11 cellular contexts compared by ENCODE assay signal in genomic region chr19:33134571-33135041, GRCh38. TPM values are rescaled to one million over a fixed set of nuclear protein-coding genes. Genes with fewer than 3 reads are reported as not detected.
DNase-seq lines count a peak whose midpoint lies in the region; ATAC-seq, FAIRE-seq and TF ChIP-seq lines count a peak whose summit lies in the region.
"Had no signal": no experiment of that assay in that cellular context is flagged by ENCODE, and none has a peak within 500 bp of the region (broad histone marks: within the 10 kb centered on the region; RNA-seq: fewer than 3 reads in every experiment).

No MANE protein-coding gene starts in this region.

- SMC1A ChIA-PET in GM12878 (lab: Charles Lee; ENCODE audit: uncharacterized antibody, unreplicated experiment), result no interaction called here

- peaks cover 0 to 3% of the 10 kb centered on the region in 2 experiments; a peak in 1 of 4 replicates for H3K36me3 ChIP-seq in GM12878 (ENCODE audit: control insufficient read depth in 2 of 2, insufficient read depth in 2 of 2, low read length in 1 of 2)
- H3K36me3 ChIP-seq in gastrocnemius medialis, result peaks cover 0 to 13% of the 10 kb centered on the region in 2 donors

- RAD21 ChIA-PET in GM12878 (lab: Charles Lee; ENCODE audit: unreplicated experiment), result interaction anchor here (1.3 to 1.5 kb wide), 2 partner anchors 42 to 50 kb away, joined by 5 to 6 read pairs; no protein-coding TSS in a partner anchor

- BruUV-seq in GM12878 (replicated peaks; lab: Mats Ljungman, UMichigan), result no TSS peak

- no peak overlapping the region for H2AFZ ChIP-seq in GM12878 (ENCODE audit: control insufficient read depth, low read depth, low read length)

- TF ChIP-seq POLR2A in GM12878 (IDR thresholded peaks at IDR 0.05; ENCODE audit: low read depth, low read length) (no peak), gastrocnemius medialis (IDR thresholded peaks at IDR 0.05) (no peak)

- no peak overlapping the region for H3K27ac ChIP-seq in GM12878 (ENCODE audit: control insufficient read depth, insufficient read depth)
- H3K27ac ChIP-seq in gastrocnemius medialis, result no peak overlapping the region
- H3K27ac ChIP-seq: right lobe of liver had no signal

- H3K4me3 ChIP-seq in GM12878, result no peak overlapping the region
- no peak overlapping the region for H3K4me3 ChIP-seq in gastrocnemius medialis
- H3K4me3 ChIP-seq: right lobe of liver had no signal

- H3K4me1 Mint-ChIP-seq in activated CD4-positive, alpha-beta T cell treated with anti-CD3 and anti-CD28 coated beads, Interleukin-2, amount 10 ng/mL, durations not matched to agents 7 days and 5 days, result peaks cover 8% of the 10 kb centered on the region
- no peaks in the 10 kb centered on the region for H3K4me1 Mint-ChIP-seq in type B pancreatic cell (ENCODE audit: unreplicated experiment)

- H3K9me3 ChIP-seq in GM12878 (replicated peaks; ENCODE audit: control insufficient read depth, insufficient read depth, low read length) (no peaks in the 10 kb centered on the region), gastrocnemius medialis (no peaks in the 10 kb centered on the region)
- H3K9me3 ChIP-seq: right lobe of liver had no signal

- CTCF ChIA-PET in activated CD4-positive, alpha-beta T cell treated with anti-CD3 and anti-CD28 coated beads, Interleukin-2, amount 10 ng/mL, durations not matched to agents 7 days and 5 days (lab: Charles Lee), result no interaction called here
- CTCF ChIA-PET in GM12878 (lab: Yijun Ruan, JAX), result interaction anchor here (0.8 to 1.2 kb wide), 2 partner anchors 9 to 49 kb away, joined by 3 to 5 read pairs; no protein-coding TSS in a partner anchor

- H3K27ac Mint-ChIP-seq in activated CD4-positive, alpha-beta T cell treated with anti-CD3 and anti-CD28 coated beads, Interleukin-2, amount 10 ng/mL, durations not matched to agents 7 days and 5 days, result no peak overlapping the region
- no peak overlapping the region for H3K27ac Mint-ChIP-seq in type B pancreatic cell

- no peak for TF ChIP-seq RAD21 in GM12878 (IDR thresholded peaks at IDR 0.05; ENCODE audit: insufficient read depth, low read depth, low read length)

- intact Hi-C loops in GM12878 (cut with micrococcal nuclease; ENCODE audit: unreplicated experiment) (no loop called here), gastrocnemius medialis (cut with DNase I; ENCODE audit: low total_unique reads) (no loop called here)

- H3K36me3 Mint-ChIP-seq in activated CD4-positive, alpha-beta T cell treated with anti-CD3 and anti-CD28 coated beads, Interleukin-2, amount 10 ng/mL, durations not matched to agents 7 days and 5 days (ENCODE audit: low read depth), result peaks cover 7% of the 10 kb centered on the region
- no peaks in the 10 kb centered on the region for H3K36me3 Mint-ChIP-seq in type B pancreatic cell

- no peaks in the 10 kb centered on the region for H4K20me1 ChIP-seq in GM12878 (ENCODE audit: control insufficient read depth, insufficient read depth)

- FAIRE-seq in GM12878 (lab: Jason Lieb, UNC), result no peak

- no peaks in the 10 kb centered on the region for H3K27me3 Mint-ChIP-seq in activated CD4-positive, alpha-beta T cell treated with anti-CD3 and anti-CD28 coated beads, Interleukin-2, amount 10 ng/mL, durations not matched to agents 7 days and 5 days
- peaks cover 5% of the 10 kb centered on the region for H3K27me3 Mint-ChIP-seq in type B pancreatic cell

- no peaks in the 10 kb centered on the region for H3K4me1 ChIP-seq in GM12878 (ENCODE audit: control insufficient read depth, insufficient read depth, low read length)
- no peaks in the 10 kb centered on the region for H3K4me1 ChIP-seq in gastrocnemius medialis
- H3K4me1 ChIP-seq: right lobe of liver had no signal

- in situ Hi-C loops in GM13977 (cut with MboI; ENCODE audit: low pct_unique_long_range_greater_than_20kb, low sequenced_read_pairs, unreplicated experiment) (no loop called here), GM12878 (cut with MboI) (no loop called here), ACHN (cut with HindIII; ENCODE audit: low pct_ligation_motif_present, low pct_unique_long_range_greater_than_20kb, low sequenced_read_pairs) (no loop called here), gastrocnemius medialis (cut with MboI; ENCODE audit: low sequenced_read_pairs in 4 of 4) (no loop called here)

- H3K4me2 ChIP-seq in GM12878 (ENCODE audit: control insufficient read depth, insufficient read depth), result 0 out of 2 replicates have a peak overlapping the region, but pooled peaks have one; percentile 9

- H3K9ac ChIP-seq in GM12878 (ENCODE audit: control insufficient read depth, insufficient read depth, low read length), result no peak overlapping the region

- H3K9me3 Mint-ChIP-seq in activated CD4-positive, alpha-beta T cell treated with anti-CD3 and anti-CD28 coated beads, Interleukin-2, amount 10 ng/mL, durations not matched to agents 7 days and 5 days, result no peaks in the 10 kb centered on the region
- H3K9me3 Mint-ChIP-seq in type B pancreatic cell, result no peaks in the 10 kb centered on the region

- DNase-seq in GM13977 (ENCODE audit: low spot score) (peak; percentile 64), GM12878 (ENCODE audit: low read depth, low spot score) (no peak), ACHN (no peak), gastrocnemius medialis (no peak), type B pancreatic cell (ENCODE audit: extremely low spot score, unreplicated experiment) (no peak)
- peak; percentile 63 for DNase-seq in activated CD4-positive, alpha-beta T cell treated with anti-CD3 and anti-CD28 coated beads, Interleukin-2, amount 10 ng/mL, durations not matched to agents 7 days and 5 days
- DNase-seq in stimulated activated CD4-positive, alpha-beta T cell treated with anti-CD3 and anti-CD28 coated beads, Interleukin-4, amount 100 ng/mL, for 24 hours, result peak; percentile 66
- no peak for DNase-seq in effector CD4-positive, alpha-beta T cell
- DNase-seq: OCI-M1 had no signal

- H3K79me2 ChIP-seq in GM12878 (ENCODE audit: control insufficient read depth, insufficient read depth, low read length), result no peaks in the 10 kb centered on the region

- ATAC-seq in GM12878 (peak; percentile 37; the same call in 1 of the 3 replicates), gastrocnemius medialis (no peak)

- POLR2A ChIA-PET in activated CD4-positive, alpha-beta T cell treated with anti-CD3 and anti-CD28 coated beads, Interleukin-2, amount 10 ng/mL, durations not matched to agents 7 days and 5 days (lab: Charles Lee), result interaction anchor here (1.2 kb wide), 1 partner anchor 42 kb away, joined by 3 read pairs; no protein-coding TSS in a partner anchor
- POLR2A ChIA-PET in GM12878 (lab: Charles Lee), result no interaction called here

- 22% methylated on average over 23 of the region's 38 CpGs for WGBS in GM12878 (ENCODE audit: insufficient coverage, insufficient replicate concordance, low lambda C conversion rate, missing lambda C conversion rate)

- TF ChIP-seq EP300 in GM12878 (IDR thresholded peaks at IDR 0.05; ENCODE audit: borderline replicate concordance in 1 of 2, control insufficient read depth in 1 of 2, low read depth in 2 of 2, low read length in 2 of 2), result no peak

- peak overlapping the region; percentile 58 for H3K4me3 Mint-ChIP-seq in activated CD4-positive, alpha-beta T cell treated with anti-CD3 and anti-CD28 coated beads, Interleukin-2, amount 10 ng/mL, durations not matched to agents 7 days and 5 days
- H3K4me3 Mint-ChIP-seq in type B pancreatic cell, result no peak overlapping the region

- TF ChIP-seq CTCF in GM13977 (IDR thresholded peaks at IDR 0.05; ENCODE audit: extremely low read depth, insufficient read depth, missing control alignments) (no peak), GM12878 (IDR thresholded peaks at IDR 0.05 in 2 of 3, conservative IDR thresholded peaks at IDR 0.05 in 1 of 3; ENCODE audit: control insufficient read depth in 2 of 3, extremely low read depth in 1 of 3, insufficient read depth in 1 of 3, low read depth in 3 of 3, low read length in 3 of 3) (no peak), gastrocnemius medialis (IDR thresholded peaks at IDR 0.05 in 4 of 5, conservative IDR thresholded peaks at IDR 0.05 in 1 of 5) (no peak), type B pancreatic cell (conservative IDR thresholded peaks at IDR 0.05) (no peak)

- H3K27me3 ChIP-seq in GM12878 (replicated peaks in 1 of 2; ENCODE audit: control insufficient read depth in 2 of 2, insufficient read depth in 2 of 2, low read length in 1 of 2) (no peaks in the 10 kb centered on the region), gastrocnemius medialis (peaks cover 12 to 19% (median 18%) of the 10 kb centered on the region in 3 donors)
- H3K27me3 ChIP-seq: right lobe of liver had no signal

RNA-seq across cellular contexts. Expression of gene WDR88, which starts 2.7 kb away (rescaled TPM):
- total RNA-seq in activated CD4-positive, alpha-beta T cell treated with anti-CD3 and anti-CD28 coated beads, Interleukin-2, amount 10 ng/mL, durations not matched to agents 7 days and 5 days, result under 1 TPM in 1 of 2 experiments, not detected in 1; 0.27 TPM
- not detected in 2 replicates for total RNA-seq in GM12878 (2013; cell fraction: nucleolus; rRNA removed)
- total RNA-seq in GM12878 (2014; rRNA removed) (not detected in 2 replicates), GM12878 (2014; rRNA removed; fragmentation: Illumina TruSeq; extraction: Trizol) (not detected in 2 replicates), GM12878 (2021) (not detected in 2 replicates), gastrocnemius medialis (not detected), type B pancreatic cell (ENCODE audit: low replicate concordance) (0.45 TPM in 1 of 2 replicates, not detected in the other)
- not detected for polyA plus RNA-seq in GM12878 (2011; ENCODE audit: low read depth)
- polyA plus RNA-seq in GM12878 (2011; rRNA removed) (not detected in 2 replicates), GM12878 (2014; fragmentation: Illumina TruSeq; extraction: Trizol) (not detected in 2 replicates), GM12878 (2014; fragmentation: Nextera tagmentation; extraction: Ambion mirVana) (not detected), GM12878 (2014; rRNA removed) (not detected in 2 replicates), GM12878 (2016; fragmentation: Nextera tagmentation; extraction: Ambion mirVana) (under 1 TPM; 0.19 to 0.34 TPM)
- not detected in 2 replicates for polyA plus RNA-seq in GM12878 (2011; cell fraction: cytosol; rRNA removed)
- polyA plus RNA-seq in GM12878 (2011; cell fraction: nucleus; rRNA removed), result not detected in 2 replicates
- polyA plus RNA-seq in GM12878 (2012), result 0.29 and 0.34 TPM in 2 replicates
- polyA minus RNA-seq in GM12878 (2011; rRNA and poly(A)+ RNA removed), result 0.15 TPM in 1 of 2 replicates, not detected in the other
- polyA minus RNA-seq in GM12878 (2011; cell fraction: cytosol; rRNA and poly(A)+ RNA removed), result not detected in 2 replicates
- not detected in 2 replicates for polyA minus RNA-seq in GM12878 (2011; cell fraction: nucleus; rRNA and poly(A)+ RNA removed)
- total RNA-seq: kidney epithelial cell, right lobe of liver had no signal

RNA-seq across cellular contexts. Expression of gene GPATCH1, which starts 53.6 kb away (rescaled TPM):
- 10 to 100 TPM; 14.7 to 14.9 TPM for total RNA-seq in activated CD4-positive, alpha-beta T cell treated with anti-CD3 and anti-CD28 coated beads, Interleukin-2, amount 10 ng/mL, durations not matched to agents 7 days and 5 days
- total RNA-seq in GM12878 (2013; cell fraction: nucleolus; rRNA removed), result 15.1 and 15.2 TPM in 2 replicates
- total RNA-seq in GM12878 (2014; rRNA removed) (5.9 and 6.6 TPM in 2 replicates), GM12878 (2014; rRNA removed; fragmentation: Illumina TruSeq; extraction: Trizol) (6.5 and 7.2 TPM in 2 replicates), GM12878 (2021) (5.7 and 7.2 TPM in 2 replicates), gastrocnemius medialis (1 to 10 TPM; 2.2 to 5.3 (median 4.6) TPM), type B pancreatic cell (ENCODE audit: low replicate concordance) (12.2 and 12.6 TPM in 2 replicates)
- 3.9 TPM for polyA plus RNA-seq in GM12878 (2011; ENCODE audit: low read depth)
- polyA plus RNA-seq in GM12878 (2011; rRNA removed) (7.0 and 7.8 TPM in 2 replicates), GM12878 (2014; fragmentation: Illumina TruSeq; extraction: Trizol) (7.2 and 8.4 TPM in 2 replicates), GM12878 (2014; fragmentation: Nextera tagmentation; extraction: Ambion mirVana) (1 to 10 TPM; 4.5 to 5.3 TPM), GM12878 (2014; rRNA removed) (5.9 and 6.3 TPM in 2 replicates), GM12878 (2016; fragmentation: Nextera tagmentation; extraction: Ambion mirVana) (1 to 10 TPM; 8.0 to 9.6 TPM)
- polyA plus RNA-seq in GM12878 (2011; cell fraction: cytosol; rRNA removed), result 4.4 and 5.5 TPM in 2 replicates
- polyA plus RNA-seq in GM12878 (2011; cell fraction: nucleus; rRNA removed), result 9.6 and 10.7 TPM in 2 replicates
- polyA plus RNA-seq in GM12878 (2012), result 5.1 and 5.8 TPM in 2 replicates
- 8.6 and 14.8 TPM in 2 replicates for polyA minus RNA-seq in GM12878 (2011; rRNA and poly(A)+ RNA removed)
- polyA minus RNA-seq in GM12878 (2011; cell fraction: cytosol; rRNA and poly(A)+ RNA removed), result 2.1 and 6.3 TPM in 2 replicates
- polyA minus RNA-seq in GM12878 (2011; cell fraction: nucleus; rRNA and poly(A)+ RNA removed), result 7.5 and 11.0 TPM in 2 replicates

RNA-seq across cellular contexts. Expression of gene LRP3, which starts 59.5 kb away (rescaled TPM):
- under 1 TPM; 0.08 to 0.20 TPM for total RNA-seq in activated CD4-positive, alpha-beta T cell treated with anti-CD3 and anti-CD28 coated beads, Interleukin-2, amount 10 ng/mL, durations not matched to agents 7 days and 5 days
- total RNA-seq in GM12878 (2013; cell fraction: nucleolus; rRNA removed), result 4.7 and 6.0 TPM in 2 replicates
- total RNA-seq in GM12878 (2014; rRNA removed) (2.3 and 3.0 TPM in 2 replicates), GM12878 (2014; rRNA removed; fragmentation: Illumina TruSeq; extraction: Trizol) (0.55 and 0.81 TPM in 2 replicates), GM12878 (2021) (2.8 and 3.2 TPM in 2 replicates), gastrocnemius medialis (10 to 100 TPM; 18.3 to 29.3 (median 25.1) TPM), type B pancreatic cell (ENCODE audit: low replicate concordance) (24.2 and 49.6 TPM in 2 replicates)
- polyA plus RNA-seq in GM12878 (2011; ENCODE audit: low read depth), result not detected
- polyA plus RNA-seq in GM12878 (2011; rRNA removed) (0.13 and 0.48 TPM in 2 replicates), GM12878 (2014; fragmentation: Illumina TruSeq; extraction: Trizol) (0.31 TPM in 1 of 2 replicates, not detected in the other), GM12878 (2014; fragmentation: Nextera tagmentation; extraction: Ambion mirVana) (not detected), GM12878 (2014; rRNA removed) (2.9 and 4.2 TPM in 2 replicates), GM12878 (2016; fragmentation: Nextera tagmentation; extraction: Ambion mirVana) (under 1 TPM; 0.12 to 0.26 TPM)
- 0.70 and 1.7 TPM in 2 replicates for polyA plus RNA-seq in GM12878 (2011; cell fraction: cytosol; rRNA removed)
- polyA plus RNA-seq in GM12878 (2011; cell fraction: nucleus; rRNA removed), result 4.4 and 6.1 TPM in 2 replicates
- 0.06 and 0.08 TPM in 2 replicates for polyA plus RNA-seq in GM12878 (2012)
- polyA minus RNA-seq in GM12878 (2011; rRNA and poly(A)+ RNA removed), result 0.37 and 0.77 TPM in 2 replicates
- 1.9 and 2.9 TPM in 2 replicates for polyA minus RNA-seq in GM12878 (2011; cell fraction: cytosol; rRNA and poly(A)+ RNA removed)
- 0.36 and 1.4 TPM in 2 replicates for polyA minus RNA-seq in GM12878 (2011; cell fraction: nucleus; rRNA and poly(A)+ RNA removed)

Comparison
In these comparisons a context has a peak if more than half of its experiments do, and no peak if none do; other contexts are left out.
1. DNase-seq: peak in GM13977 (single experiment), activated CD4-positive, alpha-beta T cell treated with anti-CD3 and anti-CD28 coated beads, Interleukin-2, amount 10 ng/mL, durations not matched to agents 7 days and 5 days (single experiment) and stimulated activated CD4-positive, alpha-beta T cell treated with anti-CD3 and anti-CD28 coated beads, Interleukin-4, amount 100 ng/mL, for 24 hours (single experiment); none in GM12878 (single experiment), ACHN (single experiment), gastrocnemius medialis (0 of 2), type B pancreatic cell (single experiment) and effector CD4-positive, alpha-beta T cell (single experiment).